In genomic region chr2:10372862-10373240, GRCh38 we compare ENCODE assay signal across 18 cellular contexts.
A peak's percentile ranks its signal among the peaks of the same experiment; 100 is the strongest.
DNase-seq lines count a peak whose midpoint lies in the region; ATAC-seq and TF ChIP-seq lines count a peak whose summit lies in the region.
"Had no signal": no experiment of that assay in that cellular context is flagged by ENCODE, and none has a peak within 500 bp of the region (broad histone marks: within the 10 kb centered on the region; RNA-seq: fewer than 3 reads in every experiment).

No MANE protein-coding gene starts in this region.

- no peak for ATAC-seq in SK-N-SH treated with all-trans-retinoic acid at 6 μM for 48 hours
- ATAC-seq in RWPE2 (ENCODE audit: low read depth) = no peak
- no peak for ATAC-seq in stimulated activated naive B cell treated with anti-CD40 and anti-IgM and Interleukin-4, amounts not matched to agents 10 μg/mL and 1 μg/mL and 100 μg/mL, for 72 hours (replicated peaks)
- ATAC-seq: GM12878, HCT116, PC-3 had no signal

- DNase-seq in SK-N-SH = peak; percentile 60
- peak; percentile 44 for DNase-seq in RWPE2 (ENCODE audit: low spot score)
- DNase-seq in mesenchymal stem cell = no peak
- DNase-seq in stimulated activated naive B cell treated with anti-CD40 and anti-IgM and Interleukin-4, amounts not matched to agents 10 μg/mL and 1 μg/mL and 100 μg/mL, for 72 hours = no peak
- no peak for DNase-seq in activated CD4-positive, alpha-beta T cell treated with anti-CD3 and anti-CD28 coated beads, Interleukin-2, amount 10 ng/mL, durations not matched to agents 7 days and 5 days
- DNase-seq in NCI-H187 (lab: John Stamatoyannopoulos, UW) = no peak
- no peak for DNase-seq in NCI-H1436 (lab: John Stamatoyannopoulos, UW)
- DNase-seq: DMS79, KBM-7, NCI-H1092, NCI-H1694 treated with DMSO at 0.1 percent for 48 hours, NCI-H446, NCI-H748 treated with DMSO at 0.1 percent for 48 hours, PC-3 had no signal

- H3K4me1 Mint-ChIP-seq in stimulated activated naive B cell treated with anti-CD40 and anti-IgM and Interleukin-4, amounts not matched to agents 10 μg/mL and 1 μg/mL and 100 μg/mL, for 72 hours = peaks cover 45 to 82% of the 10 kb centered on the region in 2 donors
- peaks cover 29% of the 10 kb centered on the region for H3K4me1 Mint-ChIP-seq in activated CD4-positive, alpha-beta T cell treated with anti-CD3 and anti-CD28 coated beads, Interleukin-2, amount 10 ng/mL, durations not matched to agents 7 days and 5 days

- no peaks in the 10 kb centered on the region for H3K36me3 ChIP-seq in SK-N-SH (replicated peaks in 1 of 2; ENCODE audit: control insufficient read depth in 1 of 2, insufficient read depth in 2 of 2, low read length in 1 of 2)
- H3K36me3 ChIP-seq in RWPE2 (ENCODE audit: low read depth) = no peaks in the 10 kb centered on the region
- peaks cover 0 to 4% of the 10 kb centered on the region in 2 experiments for H3K36me3 ChIP-seq in mesenchymal stem cell (ENCODE audit: control insufficient read depth in 1 of 2, insufficient read depth in 2 of 2, low read depth in 1 of 2, low read length in 2 of 2)

- no peaks in the 10 kb centered on the region for H3K79me2 ChIP-seq in SK-N-SH (ENCODE audit: insufficient read depth)

- CTCF ChIA-PET in SK-N-SH (lab: Yijun Ruan, JAX) = no interaction called here
- CTCF ChIA-PET in activated CD4-positive, alpha-beta T cell treated with anti-CD3 and anti-CD28 coated beads, Interleukin-2, amount 10 ng/mL, durations not matched to agents 7 days and 5 days (lab: Charles Lee) = interaction anchor here (0.5 to 0.6 kb wide), 2 partner anchors 685 to 1637 kb away, joined by 3 read pairs; no protein-coding TSS in a partner anchor

- no peak overlapping the region for H2AK5ac ChIP-seq in mesenchymal stem cell (ENCODE audit: low read length, severe bottlenecking)

- H3K27ac ChIP-seq in SK-N-SH (ENCODE audit: low read depth in 2 of 2, low read length in 1 of 2) = peak overlapping the region in 1 of 2 experiments; percentile 77; a peak in 1 of 4 replicates
- no peak overlapping the region for H3K27ac ChIP-seq in RWPE2 (ENCODE audit: poor library complexity, severe bottlenecking)
- H3K27ac ChIP-seq in mesenchymal stem cell (ENCODE audit: low read length, poor library complexity, severe bottlenecking) = no peak overlapping the region
- H3K27ac ChIP-seq: 22Rv1 had no signal

- peak overlapping the region; percentile 49 for H3K27ac Mint-ChIP-seq in stimulated activated naive B cell treated with anti-CD40 and anti-IgM and Interleukin-4, amounts not matched to agents 10 μg/mL and 1 μg/mL and 100 μg/mL, for 72 hours
- H3K27ac Mint-ChIP-seq in activated CD4-positive, alpha-beta T cell treated with anti-CD3 and anti-CD28 coated beads, Interleukin-2, amount 10 ng/mL, durations not matched to agents 7 days and 5 days = no peak overlapping the region

- peaks cover 17% of the 10 kb centered on the region; the same call in 1 of the 2 replicates for H4K20me1 ChIP-seq in SK-N-SH (ENCODE audit: insufficient read depth)

- no peak overlapping the region for H3K18ac ChIP-seq in mesenchymal stem cell (ENCODE audit: low read depth in 1 of 2, low read length in 2 of 2)

- no peaks in the 10 kb centered on the region for H3K9me3 ChIP-seq in SK-N-SH
- no peaks in the 10 kb centered on the region for H3K9me3 ChIP-seq in RWPE2 (ENCODE audit: severe bottlenecking)
- H3K9me3 ChIP-seq in mesenchymal stem cell (ENCODE audit: control insufficient read depth, low read length) = no peaks in the 10 kb centered on the region

- no peak overlapping the region for H3K4me3 Mint-ChIP-seq in stimulated activated naive B cell treated with anti-CD40 and anti-IgM and Interleukin-4, amounts not matched to agents 10 μg/mL and 1 μg/mL and 100 μg/mL, for 72 hours
- H3K4me3 Mint-ChIP-seq in activated CD4-positive, alpha-beta T cell treated with anti-CD3 and anti-CD28 coated beads, Interleukin-2, amount 10 ng/mL, durations not matched to agents 7 days and 5 days = no peak overlapping the region

- no peaks in the 10 kb centered on the region for H3K9me2 ChIP-seq in SK-N-SH

- H3K27me3 Mint-ChIP-seq in stimulated activated naive B cell treated with anti-CD40 and anti-IgM and Interleukin-4, amounts not matched to agents 10 μg/mL and 1 μg/mL and 100 μg/mL, for 72 hours = no peaks in the 10 kb centered on the region
- no peaks in the 10 kb centered on the region for H3K27me3 Mint-ChIP-seq in activated CD4-positive, alpha-beta T cell treated with anti-CD3 and anti-CD28 coated beads, Interleukin-2, amount 10 ng/mL, durations not matched to agents 7 days and 5 days

- TF ChIP-seq CTCF in SK-N-SH (IDR thresholded peaks at IDR 0.05) (no peak), RWPE2 (IDR thresholded peaks at IDR 0.05; ENCODE audit: poor library complexity, severe bottlenecking) (no peak)

- H3K4me1 ChIP-seq in SK-N-SH (ENCODE audit: control insufficient read depth in 1 of 2, insufficient read depth in 2 of 2, low read depth in 1 of 2, low read length in 1 of 2) = peaks cover 0 to 76% of the 10 kb centered on the region in 2 experiments; a peak in 1 of 4 replicates
- H3K4me1 ChIP-seq in RWPE2 (ENCODE audit: insufficient read depth, poor library complexity, severe bottlenecking) = no peaks in the 10 kb centered on the region
- peaks cover 4% of the 10 kb centered on the region for H3K4me1 ChIP-seq in mesenchymal stem cell (ENCODE audit: control insufficient read depth, insufficient read depth, low read depth, low read length)

- H3K23ac ChIP-seq in mesenchymal stem cell (ENCODE audit: low read length in 2 of 2) = no peak overlapping the region

- H3K27me3 ChIP-seq in SK-N-SH (ENCODE audit: insufficient read depth) (no peaks in the 10 kb centered on the region), RWPE2 (ENCODE audit: insufficient read depth, poor library complexity, severe bottlenecking) (no peaks in the 10 kb centered on the region), mesenchymal stem cell (ENCODE audit: control insufficient read depth in 1 of 2, insufficient read depth in 1 of 2, low read length in 2 of 2) (no peaks in the 10 kb centered on the region)

- POLR2A ChIA-PET in SK-N-SH (lab: Yijun Ruan, JAX) = no interaction called here
- POLR2A ChIA-PET in activated CD4-positive, alpha-beta T cell treated with anti-CD3 and anti-CD28 coated beads, Interleukin-2, amount 10 ng/mL, durations not matched to agents 7 days and 5 days (lab: Charles Lee) = no interaction called here

- no peak overlapping the region for H3K14ac ChIP-seq in mesenchymal stem cell (ENCODE audit: low read length in 2 of 2)

- peak overlapping the region; percentile 19 for H2BK15ac ChIP-seq in mesenchymal stem cell (ENCODE audit: low read depth, poor library complexity, severe bottlenecking)

- no peak overlapping the region for H3K4me2 ChIP-seq in SK-N-SH
- H3K4me2 ChIP-seq in mesenchymal stem cell (ENCODE audit: low read length, poor library complexity, severe bottlenecking) = no peak overlapping the region

- H4K8ac ChIP-seq in mesenchymal stem cell (ENCODE audit: low read length) = no peak overlapping the region

- H3K36me3 Mint-ChIP-seq in stimulated activated naive B cell treated with anti-CD40 and anti-IgM and Interleukin-4, amounts not matched to agents 10 μg/mL and 1 μg/mL and 100 μg/mL, for 72 hours = peaks cover 0 to 7% of the 10 kb centered on the region in 2 donors
- H3K36me3 Mint-ChIP-seq in activated CD4-positive, alpha-beta T cell treated with anti-CD3 and anti-CD28 coated beads, Interleukin-2, amount 10 ng/mL, durations not matched to agents 7 days and 5 days (ENCODE audit: low read depth) = peaks cover under 1% of the 10 kb centered on the region

- no peak overlapping the region for H3K4ac ChIP-seq in mesenchymal stem cell (ENCODE audit: low read depth in 1 of 2, low read length in 2 of 2)

- no peak overlapping the region for H4K91ac ChIP-seq in mesenchymal stem cell (ENCODE audit: low read length)

- H2BK5ac ChIP-seq in mesenchymal stem cell (ENCODE audit: low read depth, low read length, poor library complexity, severe bottlenecking) = no peak overlapping the region

- H3K9me3 Mint-ChIP-seq in stimulated activated naive B cell treated with anti-CD40 and anti-IgM and Interleukin-4, amounts not matched to agents 10 μg/mL and 1 μg/mL and 100 μg/mL, for 72 hours = no peaks in the 10 kb centered on the region
- no peaks in the 10 kb centered on the region for H3K9me3 Mint-ChIP-seq in activated CD4-positive, alpha-beta T cell treated with anti-CD3 and anti-CD28 coated beads, Interleukin-2, amount 10 ng/mL, durations not matched to agents 7 days and 5 days

- TF ChIP-seq RAD21 in SK-N-SH (IDR thresholded peaks at IDR 0.05; ENCODE audit: low read length) = no peak

- peaks cover 26% of the 10 kb centered on the region for H3K79me1 ChIP-seq in mesenchymal stem cell (replicated peaks; ENCODE audit: low read length, poor library complexity, severe bottlenecking)

- H3K9ac ChIP-seq in SK-N-SH (no peak overlapping the region), mesenchymal stem cell (ENCODE audit: low read length) (no peak overlapping the region)

- no peak for TF ChIP-seq EP300 in SK-N-SH (IDR thresholded peaks at IDR 0.05; ENCODE audit: borderline replicate concordance in 1 of 2, low read depth in 1 of 2, low read length in 1 of 2)

- H2AFZ ChIP-seq in SK-N-SH (ENCODE audit: low read depth) = no peak overlapping the region
- no peak overlapping the region for H2AFZ ChIP-seq in mesenchymal stem cell (ENCODE audit: low read depth, low read length)

- H2BK120ac ChIP-seq in mesenchymal stem cell (ENCODE audit: low read depth, low read length) = no peak overlapping the region

- WGBS in SK-N-SH (ENCODE audit: low lambda C conversion rate) = 72% methylated on average over 5 of the region's 7 CpGs
- WGBS in mesenchymal stem cell = 89% methylated on average over 7 of the region's 7 CpGs

- no peaks in the 10 kb centered on the region for H3F3A ChIP-seq in SK-N-SH (replicated peaks; ENCODE audit: insufficient read depth)

- H3K4me3 ChIP-seq in SK-N-SH (ENCODE audit: low read depth in 2 of 2, low read length in 1 of 2) = no peak overlapping the region
- no peak overlapping the region for H3K4me3 ChIP-seq in RWPE2 (ENCODE audit: severe bottlenecking)
- no peak overlapping the region for H3K4me3 ChIP-seq in mesenchymal stem cell (ENCODE audit: insufficient read depth in 1 of 2, low read depth in 1 of 2, low read length in 2 of 2)
- H3K4me3 ChIP-seq: GM12878 had no signal

- no peak overlapping the region for H2BK12ac ChIP-seq in mesenchymal stem cell (ENCODE audit: low read length in 2 of 2)

TF ChIP-seq in SK-N-SH, 30 proteins besides CTCF, POLR2A, EP300 and RAD21 (continues in another document):
- TF ChIP-seq RCOR1 (IDR thresholded peaks at IDR 0.05; ENCODE audit: low read length) (no peak), POLR2AphosphoS5 (IDR thresholded peaks at IDR 0.05; ENCODE audit: low read depth, low read length) (no peak)

Comparison
In these comparisons a context has a peak if more than half of its experiments do, and no peak if none do; other contexts are left out.
1. DNase-seq: peak in SK-N-SH (single experiment) and RWPE2 (single experiment); none in mesenchymal stem cell (single experiment), stimulated activated naive B cell treated with anti-CD40 and anti-IgM and Interleukin-4, amounts not matched to agents 10 μg/mL and 1 μg/mL and 100 μg/mL, for 72 hours (single experiment), activated CD4-positive, alpha-beta T cell treated with anti-CD3 and anti-CD28 coated beads, Interleukin-2, amount 10 ng/mL, durations not matched to agents 7 days and 5 days (single experiment), NCI-H187 (0 of 2) and NCI-H1436 (single experiment).